ENCODE assay signal across 8 cellular contexts in genomic region chr5:174323878-174324281, GRCh38.
A peak's percentile ranks its signal among the peaks of the same experiment; 100 is the strongest.
DNase-seq lines count a peak whose midpoint lies in the region; ATAC-seq and TF ChIP-seq lines count a peak whose summit lies in the region.

No MANE protein-coding gene starts in this region.

- H3K36me3 Mint-ChIP-seq in neural crest cell (ENCODE audit: low read depth) = no peaks in the 10 kb centered on the region
- H3K36me3 Mint-ChIP-seq in chondrocyte (ENCODE audit: low read depth) = peaks cover 3% of the 10 kb centered on the region

- TF ChIP-seq POLR2A in NB4 (IDR thresholded peaks at IDR 0.05; ENCODE audit: extremely low read depth, insufficient read length) = no peak

- no peak overlapping the region for H3K27ac Mint-ChIP-seq in neural crest cell (ENCODE audit: unreplicated experiment)
- H3K27ac Mint-ChIP-seq in chondrocyte (ENCODE audit: unreplicated experiment) = no peak overlapping the region

- DNase-seq in GM03348 (ENCODE audit: low spot score) (peak; percentile 30), NB4 (ENCODE audit: low read depth) (peak; percentile 25), astrocyte of the spinal cord (ENCODE audit: low read depth, low spot score) (peak; percentile 17), neural crest cell (ENCODE audit: low read depth, low spot score) (peak; percentile 30), chondrocyte (ENCODE audit: low spot score) (no peak), left colon (no peak)

- H3K9me3 Mint-ChIP-seq in neural crest cell (no peaks in the 10 kb centered on the region), chondrocyte (ENCODE audit: low read depth) (no peaks in the 10 kb centered on the region)

- peaks cover 7% of the 10 kb centered on the region for H3K4me1 Mint-ChIP-seq in neural crest cell
- H3K4me1 Mint-ChIP-seq in chondrocyte (ENCODE audit: low read depth) = peaks cover 9% of the 10 kb centered on the region

- in situ Hi-C loops in astrocyte of the spinal cord (cut with HindIII; ENCODE audit: low sequenced_read_pairs) = no loop called here

- H3K4me3 Mint-ChIP-seq in neural crest cell (no peak overlapping the region), chondrocyte (ENCODE audit: unreplicated experiment) (no peak overlapping the region)

- ATAC-seq in GM21515 (IDR thresholded peaks at IDR 0.05; ENCODE audit: unreplicated experiment) (peak; percentile 65), HG03378 (IDR thresholded peaks at IDR 0.05; ENCODE audit: unreplicated experiment) (no peak), left colon (no peak)

- TF ChIP-seq CTCF in NB4 (IDR thresholded peaks at IDR 0.05; ENCODE audit: low read depth, low read length) (no peak), astrocyte of the spinal cord (IDR thresholded peaks at IDR 0.05; ENCODE audit: low read depth, low read length) (no peak), neural crest cell (conservative IDR thresholded peaks at IDR 0.05) (no peak), chondrocyte (IDR thresholded peaks at IDR 0.05) (no peak)

- H3K4me3 ChIP-seq in NB4 (ENCODE audit: low read depth, low read length) = no peak overlapping the region
- no peak overlapping the region for H3K4me3 ChIP-seq in astrocyte of the spinal cord (ENCODE audit: low read depth, low read length)

- intact Hi-C loops in left colon (cut with DNase I, micrococcal nuclease) = no loop called here

- H3K27me3 Mint-ChIP-seq in neural crest cell (ENCODE audit: low read depth) (peaks cover 52% of the 10 kb centered on the region), chondrocyte (ENCODE audit: low read depth) (peaks cover 34% of the 10 kb centered on the region)

Comparison
In these comparisons a context has a peak if more than half of its experiments do, and no peak if none do; other contexts are left out.
1. DNase-seq: peak in GM03348 (single experiment), NB4 (single experiment), astrocyte of the spinal cord (single experiment) and neural crest cell (single experiment); none in chondrocyte (single experiment) and left colon (0 of 2).